ENCODE assay signal across 1 cellular context in the genomic region with DNA sequence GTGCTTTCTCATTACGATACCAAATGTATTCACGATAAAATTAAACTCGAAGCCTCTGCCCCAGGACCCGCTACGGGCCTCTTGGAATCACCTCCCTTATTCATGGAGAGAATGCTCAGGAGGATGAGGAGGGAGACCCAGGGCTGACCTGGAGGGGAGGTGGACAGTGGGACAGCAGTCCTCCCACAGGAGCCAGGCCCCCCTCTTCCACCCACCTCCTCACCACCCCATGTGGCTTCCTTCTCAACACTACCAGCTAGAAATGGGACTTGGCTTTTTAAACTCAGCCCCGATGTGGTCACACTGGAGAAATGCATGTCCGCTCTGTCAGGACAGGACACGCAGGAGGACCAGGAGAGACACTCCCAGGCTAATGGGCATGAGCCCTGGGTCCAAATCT.
TF ChIP-seq lines count a peak whose summit lies in the region.

No MANE protein-coding gene starts in this region.

TF ChIP-seq in HepG2, 621 proteins besides CTCF, POLR2A, EP300 and RAD21 (continued from another document):
- TF ChIP-seq, protein P1, sequence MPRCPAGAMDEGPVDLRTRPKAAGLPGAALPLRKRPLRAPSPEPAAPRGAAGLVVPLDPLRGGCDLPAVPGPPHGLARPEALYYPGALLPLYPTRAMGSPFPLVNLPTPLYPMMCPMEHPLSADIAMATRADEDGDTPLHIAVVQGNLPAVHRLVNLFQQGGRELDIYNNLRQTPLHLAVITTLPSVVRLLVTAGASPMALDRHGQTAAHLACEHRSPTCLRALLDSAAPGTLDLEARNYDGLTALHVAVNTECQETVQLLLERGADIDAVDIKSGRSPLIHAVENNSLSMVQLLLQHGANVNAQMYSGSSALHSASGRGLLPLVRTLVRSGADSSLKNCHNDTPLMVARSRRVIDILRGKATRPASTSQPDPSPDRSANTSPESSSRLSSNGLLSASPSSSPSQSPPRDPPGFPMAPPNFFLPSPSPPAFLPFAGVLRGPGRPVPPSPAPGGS (CRISPR knock-in tag; IDR thresholded peaks at IDR 0.05): no peak
- TF ChIP-seq GLI4 (CRISPR knock-in tag; IDR thresholded peaks at IDR 0.05; ENCODE audit: borderline replicate concordance) (no peak), SNRNP70 (IDR thresholded peaks at IDR 0.05; ENCODE audit: low read depth, low read length) (no peak), RFXANK (CRISPR knock-in tag; IDR thresholded peaks at IDR 0.05) (no peak), ZBTB38 (CRISPR knock-in tag; IDR thresholded peaks at IDR 0.05) (no peak), MIXL1 (CRISPR knock-in tag; IDR thresholded peaks at IDR 0.05) (no peak), FOXA3 (CRISPR knock-in tag; IDR thresholded peaks at IDR 0.05) (no peak)
- TF ChIP-seq, protein P2, sequence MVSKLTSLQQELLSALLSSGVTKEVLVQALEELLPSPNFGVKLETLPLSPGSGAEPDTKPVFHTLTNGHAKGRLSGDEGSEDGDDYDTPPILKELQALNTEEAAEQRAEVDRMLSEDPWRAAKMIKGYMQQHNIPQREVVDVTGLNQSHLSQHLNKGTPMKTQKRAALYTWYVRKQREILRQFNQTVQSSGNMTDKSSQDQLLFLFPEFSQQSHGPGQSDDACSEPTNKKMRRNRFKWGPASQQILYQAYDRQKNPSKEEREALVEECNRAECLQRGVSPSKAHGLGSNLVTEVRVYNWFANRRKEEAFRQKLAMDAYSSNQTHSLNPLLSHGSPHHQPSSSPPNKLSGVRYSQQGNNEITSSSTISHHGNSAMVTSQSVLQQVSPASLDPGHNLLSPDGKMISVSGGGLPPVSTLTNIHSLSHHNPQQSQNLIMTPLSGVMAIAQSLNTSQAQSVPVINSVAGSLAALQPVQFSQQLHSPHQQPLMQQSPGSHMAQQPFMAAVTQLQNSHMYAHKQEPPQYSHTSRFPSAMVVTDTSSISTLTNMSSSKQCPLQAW (CRISPR knock-in tag; IDR thresholded peaks at IDR 0.05): no peak
- TF ChIP-seq, protein P3, sequence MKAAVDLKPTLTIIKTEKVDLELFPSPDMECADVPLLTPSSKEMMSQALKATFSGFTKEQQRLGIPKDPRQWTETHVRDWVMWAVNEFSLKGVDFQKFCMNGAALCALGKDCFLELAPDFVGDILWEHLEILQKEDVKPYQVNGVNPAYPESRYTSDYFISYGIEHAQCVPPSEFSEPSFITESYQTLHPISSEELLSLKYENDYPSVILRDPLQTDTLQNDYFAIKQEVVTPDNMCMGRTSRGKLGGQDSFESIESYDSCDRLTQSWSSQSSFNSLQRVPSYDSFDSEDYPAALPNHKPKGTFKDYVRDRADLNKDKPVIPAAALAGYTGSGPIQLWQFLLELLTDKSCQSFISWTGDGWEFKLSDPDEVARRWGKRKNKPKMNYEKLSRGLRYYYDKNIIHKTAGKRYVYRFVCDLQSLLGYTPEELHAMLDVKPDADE (CRISPR knock-in tag; IDR thresholded peaks at IDR 0.05): no peak
